ENCODE assay signal across 11 cellular contexts in genomic region chr10:110409926-110410325, GRCh38.
A peak's percentile ranks its signal among the peaks of the same experiment; 100 is the strongest.
DNase-seq lines count a peak whose midpoint lies in the region; ATAC-seq, FAIRE-seq and TF ChIP-seq lines count a peak whose summit lies in the region.
"Had no signal": no experiment of that assay in that cellular context is flagged by ENCODE, and none has a peak within 500 bp of the region (broad histone marks: within the 10 kb centered on the region; RNA-seq: fewer than 3 reads in every experiment).

No MANE protein-coding gene starts in this region.

- DNase-seq in GM12892 (ENCODE audit: insufficient read length) (no peak), Karpas-422 (peak; percentile 90), left lung (no peak), BE2C (no peak)
- DNase-seq in naive thymus-derived CD8-positive, alpha-beta T cell = no peak
- no peak for DNase-seq in activated CD4-positive, CD25-positive, alpha-beta regulatory T cell treated with anti-CD3 and anti-CD28 coated beads, Interleukin-2, amount 50 U/mL, for 72 hours
- DNase-seq: DMS53; effector CD4-positive, alpha-beta T cell; NCI-H69 had no signal

- H3K9ac ChIP-seq in Karpas-422 (ENCODE audit: low read length) = peak overlapping the region; percentile 86

- H3K4me2 ChIP-seq in Karpas-422 (ENCODE audit: low read depth, low read length, poor library complexity, severe bottlenecking) = peak overlapping the region; percentile 80

- POLR2A ChIA-PET in naive thymus-derived CD8-positive, alpha-beta T cell (lab: Charles Lee) = no interaction called here

- TF ChIP-seq POLR2A in GM12892 (IDR thresholded peaks at IDR 0.05; ENCODE audit: low read depth, low read length) = no peak

- H3K36me3 Mint-ChIP-seq in naive thymus-derived CD8-positive, alpha-beta T cell = no peaks in the 10 kb centered on the region

- H3K27ac ChIP-seq in Karpas-422 (ENCODE audit: low read length) = peak overlapping the region; percentile 98
- H3K27ac ChIP-seq in left lung = peak overlapping the region in 1 of 2 donors; percentile 50

- peak; percentile 43 for ATAC-seq in GM21576 (IDR thresholded peaks at IDR 0.05; ENCODE audit: unreplicated experiment)
- peak; percentile 3 for ATAC-seq in left lung
- ATAC-seq in naive thymus-derived CD8-positive, alpha-beta T cell = no peak
- no peak for ATAC-seq in GM18873 (IDR thresholded peaks at IDR 0.05; ENCODE audit: low FRiP score, unreplicated experiment)

- H3K27me3 Mint-ChIP-seq in naive thymus-derived CD8-positive, alpha-beta T cell = peaks cover 0 to 10% (median 0%) of the 10 kb centered on the region in 5 donors

- H3K4me1 ChIP-seq in Karpas-422 (ENCODE audit: low read length) = peaks cover 66% of the 10 kb centered on the region
- peaks cover 13 to 30% of the 10 kb centered on the region in 2 donors for H3K4me1 ChIP-seq in left lung
- peaks cover 8% of the 10 kb centered on the region for H3K4me1 ChIP-seq in BE2C

- no peaks in the 10 kb centered on the region for H3K36me3 ChIP-seq in Karpas-422 (ENCODE audit: insufficient read depth, low read length)
- no peaks in the 10 kb centered on the region for H3K36me3 ChIP-seq in left lung
- no peaks in the 10 kb centered on the region for H3K36me3 ChIP-seq in BE2C

- no peaks in the 10 kb centered on the region for H3K9me3 ChIP-seq in Karpas-422 (ENCODE audit: low read length)
- no peaks in the 10 kb centered on the region for H3K9me3 ChIP-seq in left lung
- no peaks in the 10 kb centered on the region for H3K9me3 ChIP-seq in BE2C

- H4K20me1 ChIP-seq in Karpas-422 (ENCODE audit: insufficient read depth, low read depth, low read length) = no peaks in the 10 kb centered on the region

- H3K9me2 ChIP-seq in Karpas-422 (replicated peaks; ENCODE audit: insufficient read depth, low read length) = no peaks in the 10 kb centered on the region

- H3K27ac Mint-ChIP-seq in naive thymus-derived CD8-positive, alpha-beta T cell = no peak overlapping the region

- H2AFZ ChIP-seq in Karpas-422 (ENCODE audit: low read length) = no peak overlapping the region

- H3K4me3 ChIP-seq in Karpas-422 (ENCODE audit: low read length) (peak overlapping the region; percentile 64), left lung (no peak overlapping the region), BE2C (ENCODE audit: low read depth, low read length) (no peak overlapping the region)

- no peaks in the 10 kb centered on the region for H3K27me3 ChIP-seq in Karpas-422 (ENCODE audit: low read length)
- no peaks in the 10 kb centered on the region for H3K27me3 ChIP-seq in left lung
- H3K27me3 ChIP-seq in BE2C = no peaks in the 10 kb centered on the region

- H3K4me3 Mint-ChIP-seq in naive thymus-derived CD8-positive, alpha-beta T cell = no peak overlapping the region

- intact Hi-C loops in left lung (cut with DNase I) = no loop called here

- TF ChIP-seq CTCF in left lung (IDR thresholded peaks at IDR 0.05) (no peak), BE2C (IDR thresholded peaks at IDR 0.05; ENCODE audit: low read depth, low read length) (no peak)

- H3K9me3 Mint-ChIP-seq in naive thymus-derived CD8-positive, alpha-beta T cell = no peaks in the 10 kb centered on the region

- peaks cover 10 to 49% (median 15%) of the 10 kb centered on the region in 4 donors for H3K4me1 Mint-ChIP-seq in naive thymus-derived CD8-positive, alpha-beta T cell

- peak; percentile 93 for FAIRE-seq in GM12892 (lab: Jason Lieb, UNC)

- H3K79me2 ChIP-seq in Karpas-422 (ENCODE audit: low read length) = no peaks in the 10 kb centered on the region

Comparison
In these comparisons a context has a peak if more than half of its experiments do, and no peak if none do; other contexts are left out.
1. ATAC-seq: peak in GM21576 (single experiment) and left lung (single experiment); none in naive thymus-derived CD8-positive, alpha-beta T cell (0 of 2) and GM18873 (single experiment).